26 cellular contexts compared by ENCODE assay signal in genomic region chr12:11070999-11071398, GRCh38. TPM values are rescaled to one million over a fixed set of nuclear protein-coding genes. Genes with fewer than 3 reads are reported as not detected.
"Had no signal": no experiment of that assay in that cellular context is flagged by ENCODE, and none has a peak within 500 bp of the region (broad histone marks: within the 10 kb centered on the region; RNA-seq: fewer than 3 reads in every experiment).

No MANE protein-coding gene starts in this region.

- H3K4me3 Mint-ChIP-seq: natural killer cell; stimulated activated effector memory CD8-positive, alpha-beta T cell treated with anti-CD3 and anti-CD28 coated beads, Interleukin-12 subunit alpha, Interleukin-12 subunit beta, amount 100 ng/mL, for 72 hours; stimulated activated naive CD8-positive, alpha-beta T cell treated with anti-CD3 and anti-CD28 coated beads, Interleukin-15, Interleukin-2, amounts not matched to agents 100 ng/mL and 50 ng/mL, for 24 hours had no signal

- H3K36me3 ChIP-seq: heart left ventricle, lower lobe of right lung, ovary, prostate gland, sigmoid colon, spleen, suprapubic skin, thoracic aorta, tibial artery, upper lobe of right lung had no signal

- H3K4me1 ChIP-seq: lower lobe of right lung, prostate gland, sigmoid colon, spleen, suprapubic skin, upper lobe of right lung had no signal

- H3K36me3 Mint-ChIP-seq: natural killer cell had no signal

- H3K27ac Mint-ChIP-seq: natural killer cell; stimulated activated effector memory CD8-positive, alpha-beta T cell treated with anti-CD3 and anti-CD28 coated beads, Interleukin-12 subunit alpha, Interleukin-12 subunit beta, amount 100 ng/mL, for 72 hours; stimulated activated naive CD8-positive, alpha-beta T cell treated with anti-CD3 and anti-CD28 coated beads, Interleukin-15, Interleukin-2, amounts not matched to agents 100 ng/mL and 50 ng/mL, for 24 hours had no signal

- H3K27me3 Mint-ChIP-seq: naive B cell; stimulated activated naive CD8-positive, alpha-beta T cell treated with anti-CD3 and anti-CD28 coated beads, Interleukin-15, Interleukin-2, amounts not matched to agents 100 ng/mL and 50 ng/mL, for 24 hours had no signal

- H3K9me3 Mint-ChIP-seq: natural killer cell; stimulated activated effector memory CD8-positive, alpha-beta T cell treated with anti-CD3 and anti-CD28 coated beads, Interleukin-12 subunit alpha, Interleukin-12 subunit beta, amount 100 ng/mL, for 72 hours; stimulated activated naive CD8-positive, alpha-beta T cell treated with anti-CD3 and anti-CD28 coated beads, Interleukin-15, Interleukin-2, amounts not matched to agents 100 ng/mL and 50 ng/mL, for 24 hours had no signal

- DNase-seq: heart left ventricle; kidney; left ventricle myocardium superior; lower lobe of right lung; mammary epithelial cell; mesenchymal stem cell; naive B cell; natural killer cell; ovary; retina; right cardiac atrium; sigmoid colon; small intestine; spleen; stimulated activated CD4-positive, alpha-beta T cell treated with anti-CD3 and anti-CD28 coated beads, Interleukin-4, amount 100 ng/mL, for 24 hours; stimulated activated naive CD4-positive, alpha-beta T cell; tibial artery; trophoblast cell; upper lobe of right lung had no signal

- H3K27ac ChIP-seq: heart left ventricle, lower lobe of right lung, ovary, prostate gland, sigmoid colon, spleen, suprapubic skin, thoracic aorta, tibial artery, upper lobe of right lung had no signal

- H3K9me3 ChIP-seq: heart left ventricle, lower lobe of right lung, ovary, prostate gland, sigmoid colon, spleen, suprapubic skin, thoracic aorta, tibial artery, upper lobe of right lung had no signal

- H3K27me3 ChIP-seq: heart left ventricle, ovary, sigmoid colon, spleen, suprapubic skin, tibial artery, upper lobe of right lung had no signal

- H3K4me3 ChIP-seq: heart left ventricle, lower lobe of right lung, ovary, prostate gland, sigmoid colon, spleen, suprapubic skin, thoracic aorta, tibial artery, upper lobe of right lung had no signal

RNA-seq across cellular contexts. Expression of gene TAS2R46, which starts 8.9 kb away (rescaled TPM):
- polyA plus RNA-seq: heart left ventricle, mammary epithelial cell, neural cell, ovary, right cardiac atrium, small intestine, spleen had no signal

RNA-seq across cellular contexts. Expression of gene TAS2R43, which starts 21.1 kb away (rescaled TPM):
- total RNA-seq: left ventricle myocardium superior, lower lobe of right lung, mononuclear cell, right cardiac atrium, upper lobe of right lung had no signal
- polyA plus RNA-seq: heart left ventricle, mammary epithelial cell, right cardiac atrium, sigmoid colon, spleen had no signal

RNA-seq across cellular contexts. Expression of gene TAS2R31, which starts 39.8 kb away (rescaled TPM):
- polyA plus RNA-seq: mammary epithelial cell had no signal

RNA-seq across cellular contexts. Expression of gene TAS2R19, which starts 48.6 kb away (rescaled TPM):
- polyA plus RNA-seq: mammary epithelial cell had no signal
